1 cellular context compared by ENCODE assay signal in the genomic region with DNA sequence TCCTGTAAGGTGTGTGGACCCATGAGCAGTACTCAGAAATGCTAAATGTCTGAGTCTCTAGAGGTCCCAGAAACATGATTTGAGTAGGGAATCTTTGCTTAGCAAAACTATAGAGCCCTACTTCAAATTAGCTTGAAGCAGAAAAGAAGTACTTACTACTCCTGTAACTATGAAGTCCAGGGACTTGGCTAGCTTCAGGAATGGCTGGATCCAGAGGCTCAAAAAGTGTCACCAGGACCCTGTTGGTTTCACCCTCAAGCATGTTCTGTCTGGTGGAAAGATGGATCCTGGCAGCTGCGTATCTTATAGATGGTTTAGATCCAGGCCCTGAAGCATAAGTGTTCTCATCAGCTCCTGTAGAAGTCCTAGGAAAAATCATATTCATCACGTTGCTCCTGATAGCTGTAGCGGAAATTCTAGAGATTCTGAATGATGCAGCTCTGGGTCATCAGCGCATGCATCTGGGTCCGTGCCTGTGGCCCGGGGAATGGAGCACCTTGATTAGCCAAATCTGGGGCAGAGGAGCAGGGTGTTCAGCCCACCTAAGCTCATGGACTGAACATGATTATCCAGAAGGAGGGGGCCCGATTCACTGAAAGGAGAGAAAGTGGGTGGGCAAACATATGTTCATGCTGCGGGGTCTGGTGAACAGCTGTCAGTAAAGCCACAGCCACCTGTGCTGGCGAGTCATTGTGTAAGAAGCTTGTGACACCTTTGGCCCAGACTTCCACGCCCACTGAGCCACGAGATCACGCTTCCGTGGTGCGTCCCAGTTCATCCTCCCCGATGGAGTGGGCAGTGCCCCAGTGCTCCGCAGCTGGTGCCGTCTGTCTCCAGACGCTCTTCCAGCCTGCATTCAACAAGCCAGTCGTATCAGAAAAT.
A peak's percentile ranks its signal among the peaks of the same experiment; 100 is the strongest.
TF ChIP-seq lines count a peak whose summit lies in the region.

No MANE protein-coding gene starts in this region.

TF ChIP-seq in HepG2, 621 proteins besides CTCF, POLR2A, EP300 and RAD21 (continued from another document and continues in another):
- TF ChIP-seq, protein P1, sequence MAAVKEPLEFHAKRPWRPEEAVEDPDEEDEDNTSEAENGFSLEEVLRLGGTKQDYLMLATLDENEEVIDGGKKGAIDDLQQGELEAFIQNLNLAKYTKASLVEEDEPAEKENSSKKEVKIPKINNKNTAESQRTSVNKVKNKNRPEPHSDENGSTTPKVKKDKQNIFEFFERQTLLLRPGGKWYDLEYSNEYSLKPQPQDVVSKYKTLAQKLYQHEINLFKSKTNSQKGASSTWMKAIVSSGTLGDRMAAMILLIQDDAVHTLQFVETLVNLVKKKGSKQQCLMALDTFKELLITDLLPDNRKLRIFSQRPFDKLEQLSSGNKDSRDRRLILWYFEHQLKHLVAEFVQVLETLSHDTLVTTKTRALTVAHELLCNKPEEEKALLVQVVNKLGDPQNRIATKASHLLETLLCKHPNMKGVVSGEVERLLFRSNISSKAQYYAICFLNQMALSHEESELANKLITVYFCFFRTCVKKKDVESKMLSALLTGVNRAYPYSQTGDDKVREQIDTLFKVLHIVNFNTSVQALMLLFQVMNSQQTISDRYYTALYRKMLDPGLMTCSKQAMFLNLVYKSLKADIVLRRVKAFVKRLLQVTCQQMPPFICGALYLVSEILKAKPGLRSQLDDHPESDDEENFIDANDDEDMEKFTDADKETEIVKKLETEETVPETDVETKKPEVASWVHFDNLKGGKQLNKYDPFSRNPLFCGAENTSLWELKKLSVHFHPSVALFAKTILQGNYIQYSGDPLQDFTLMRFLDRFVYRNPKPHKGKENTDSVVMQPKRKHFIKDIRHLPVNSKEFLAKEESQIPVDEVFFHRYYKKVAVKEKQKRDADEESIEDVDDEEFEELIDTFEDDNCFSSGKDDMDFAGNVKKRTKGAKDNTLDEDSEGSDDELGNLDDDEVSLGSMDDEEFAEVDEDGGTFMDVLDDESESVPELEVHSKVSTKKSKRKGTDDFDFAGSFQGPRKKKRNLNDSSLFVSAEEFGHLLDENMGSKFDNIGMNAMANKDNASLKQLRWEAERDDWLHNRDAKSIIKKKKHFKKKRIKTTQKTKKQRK (IDR thresholded peaks at IDR 0.05; ENCODE audit: low read length) = no peak
- TF ChIP-seq, protein P2, sequence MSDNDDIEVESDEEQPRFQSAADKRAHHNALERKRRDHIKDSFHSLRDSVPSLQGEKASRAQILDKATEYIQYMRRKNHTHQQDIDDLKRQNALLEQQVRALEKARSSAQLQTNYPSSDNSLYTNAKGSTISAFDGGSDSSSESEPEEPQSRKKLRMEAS (IDR thresholded peaks at IDR 0.05) = no peak
- TF ChIP-seq MED13 (CRISPR knock-in tag; IDR thresholded peaks at IDR 0.05) (no peak), PTBP1 (IDR thresholded peaks at IDR 0.05; ENCODE audit: low read depth, low read length, poor library complexity, severe bottlenecking) (no peak), MEF2D (CRISPR knock-in tag; IDR thresholded peaks at IDR 0.05) (no peak), TAF1 (CRISPR knock-in tag; IDR thresholded peaks at IDR 0.05) (0 out of 2 replicates have a peak, but pooled peaks have one; percentile 22), PCBP1 (IDR thresholded peaks at IDR 0.05; ENCODE audit: borderline replicate concordance, low read depth, low read length) (no peak), ZNF121 (CRISPR knock-in tag; IDR thresholded peaks at IDR 0.05) (no peak), BCL6 (CRISPR knock-in tag; IDR thresholded peaks at IDR 0.05) (no peak), ZBTB7B (CRISPR knock-in tag; IDR thresholded peaks at IDR 0.05) (0 out of 2 replicates have a peak, but pooled peaks have one; percentile 4), ZNF460 (CRISPR knock-in tag; IDR thresholded peaks at IDR 0.05; ENCODE audit: borderline replicate concordance) (no peak), ZNF329 (CRISPR knock-in tag; IDR thresholded peaks at IDR 0.05; ENCODE audit: low read depth) (peak; percentile 96), ZNF333 (CRISPR knock-in tag; IDR thresholded peaks at IDR 0.05; ENCODE audit: borderline replicate concordance) (no peak), EZH2 (conservative IDR thresholded peaks at IDR 0.05; ENCODE audit: low read depth, low read length) (no peak), ZNF768 (CRISPR knock-in tag; IDR thresholded peaks at IDR 0.05) (peak; percentile 16; the same call in 1 of the 2 replicates), ZNF484 (CRISPR knock-in tag; IDR thresholded peaks at IDR 0.05; ENCODE audit: borderline replicate concordance, low read depth) (no peak), ZNF292 (CRISPR knock-in tag; IDR thresholded peaks at IDR 0.05; ENCODE audit: borderline replicate concordance, low read depth) (peak; percentile 3; the same call in 1 of the 2 replicates), MTF1 (CRISPR knock-in tag; IDR thresholded peaks at IDR 0.05) (no peak), ZSCAN22 (CRISPR knock-in tag; IDR thresholded peaks at IDR 0.05) (no peak), ZNF430 (CRISPR knock-in tag; IDR thresholded peaks at IDR 0.05) (no peak), SRF (IDR thresholded peaks at IDR 0.05; ENCODE audit: low read depth, low read length) (no peak), ATF7-NPFF (CRISPR knock-in tag; IDR thresholded peaks at IDR 0.05; ENCODE audit: low read depth) (no peak), TRIM24 (CRISPR knock-in tag; IDR thresholded peaks at IDR 0.05) (no peak), ZFP41 (CRISPR knock-in tag; IDR thresholded peaks at IDR 0.05; ENCODE audit: borderline replicate concordance) (no peak), ZBTB8A (CRISPR knock-in tag; IDR thresholded peaks at IDR 0.05; ENCODE audit: borderline replicate concordance, low read depth) (no peak), ZFP62 (CRISPR knock-in tag; IDR thresholded peaks at IDR 0.05) (no peak)
- TF ChIP-seq, protein P3, sequence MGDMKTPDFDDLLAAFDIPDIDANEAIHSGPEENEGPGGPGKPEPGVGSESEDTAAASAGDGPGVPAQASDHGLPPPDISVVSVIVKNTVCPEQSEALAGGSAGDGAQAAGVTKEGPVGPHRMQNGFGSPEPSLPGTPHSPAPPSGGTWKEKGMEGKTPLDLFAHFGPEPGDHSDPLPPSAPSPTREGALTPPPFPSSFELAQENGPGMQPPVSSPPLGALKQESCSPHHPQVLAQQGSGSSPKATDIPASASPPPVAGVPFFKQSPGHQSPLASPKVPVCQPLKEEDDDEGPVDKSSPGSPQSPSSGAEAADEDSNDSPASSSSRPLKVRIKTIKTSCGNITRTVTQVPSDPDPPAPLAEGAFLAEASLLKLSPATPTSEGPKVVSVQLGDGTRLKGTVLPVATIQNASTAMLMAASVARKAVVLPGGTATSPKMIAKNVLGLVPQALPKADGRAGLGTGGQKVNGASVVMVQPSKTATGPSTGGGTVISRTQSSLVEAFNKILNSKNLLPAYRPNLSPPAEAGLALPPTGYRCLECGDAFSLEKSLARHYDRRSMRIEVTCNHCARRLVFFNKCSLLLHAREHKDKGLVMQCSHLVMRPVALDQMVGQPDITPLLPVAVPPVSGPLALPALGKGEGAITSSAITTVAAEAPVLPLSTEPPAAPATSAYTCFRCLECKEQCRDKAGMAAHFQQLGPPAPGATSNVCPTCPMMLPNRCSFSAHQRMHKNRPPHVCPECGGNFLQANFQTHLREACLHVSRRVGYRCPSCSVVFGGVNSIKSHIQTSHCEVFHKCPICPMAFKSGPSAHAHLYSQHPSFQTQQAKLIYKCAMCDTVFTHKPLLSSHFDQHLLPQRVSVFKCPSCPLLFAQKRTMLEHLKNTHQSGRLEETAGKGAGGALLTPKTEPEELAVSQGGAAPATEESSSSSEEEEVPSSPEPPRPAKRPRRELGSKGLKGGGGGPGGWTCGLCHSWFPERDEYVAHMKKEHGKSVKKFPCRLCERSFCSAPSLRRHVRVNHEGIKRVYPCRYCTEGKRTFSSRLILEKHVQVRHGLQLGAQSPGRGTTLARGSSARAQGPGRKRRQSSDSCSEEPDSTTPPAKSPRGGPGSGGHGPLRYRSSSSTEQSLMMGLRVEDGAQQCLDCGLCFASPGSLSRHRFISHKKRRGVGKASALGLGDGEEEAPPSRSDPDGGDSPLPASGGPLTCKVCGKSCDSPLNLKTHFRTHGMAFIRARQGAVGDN (CRISPR knock-in tag; IDR thresholded peaks at IDR 0.05) = peak; percentile 33; the same call in 1 of the 2 replicates
- TF ChIP-seq, protein P4, sequence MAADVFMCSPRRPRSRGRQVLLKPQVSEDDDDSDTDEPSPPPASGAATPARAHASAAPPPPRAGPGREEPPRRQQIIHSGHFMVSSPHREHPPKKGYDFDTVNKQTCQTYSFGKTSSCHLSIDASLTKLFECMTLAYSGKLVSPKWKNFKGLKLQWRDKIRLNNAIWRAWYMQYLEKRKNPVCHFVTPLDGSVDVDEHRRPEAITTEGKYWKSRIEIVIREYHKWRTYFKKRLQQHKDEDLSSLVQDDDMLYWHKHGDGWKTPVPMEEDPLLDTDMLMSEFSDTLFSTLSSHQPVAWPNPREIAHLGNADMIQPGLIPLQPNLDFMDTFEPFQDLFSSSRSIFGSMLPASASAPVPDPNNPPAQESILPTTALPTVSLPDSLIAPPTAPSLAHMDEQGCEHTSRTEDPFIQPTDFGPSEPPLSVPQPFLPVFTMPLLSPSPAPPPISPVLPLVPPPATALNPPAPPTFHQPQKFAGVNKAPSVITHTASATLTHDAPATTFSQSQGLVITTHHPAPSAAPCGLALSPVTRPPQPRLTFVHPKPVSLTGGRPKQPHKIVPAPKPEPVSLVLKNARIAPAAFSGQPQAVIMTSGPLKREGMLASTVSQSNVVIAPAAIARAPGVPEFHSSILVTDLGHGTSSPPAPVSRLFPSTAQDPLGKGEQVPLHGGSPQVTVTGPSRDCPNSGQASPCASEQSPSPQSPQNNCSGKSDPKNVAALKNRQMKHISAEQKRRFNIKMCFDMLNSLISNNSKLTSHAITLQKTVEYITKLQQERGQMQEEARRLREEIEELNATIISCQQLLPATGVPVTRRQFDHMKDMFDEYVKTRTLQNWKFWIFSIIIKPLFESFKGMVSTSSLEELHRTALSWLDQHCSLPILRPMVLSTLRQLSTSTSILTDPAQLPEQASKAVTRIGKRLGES (CRISPR knock-in tag; IDR thresholded peaks at IDR 0.05; ENCODE audit: borderline replicate concordance) = no peak
- TF ChIP-seq, protein P5, sequence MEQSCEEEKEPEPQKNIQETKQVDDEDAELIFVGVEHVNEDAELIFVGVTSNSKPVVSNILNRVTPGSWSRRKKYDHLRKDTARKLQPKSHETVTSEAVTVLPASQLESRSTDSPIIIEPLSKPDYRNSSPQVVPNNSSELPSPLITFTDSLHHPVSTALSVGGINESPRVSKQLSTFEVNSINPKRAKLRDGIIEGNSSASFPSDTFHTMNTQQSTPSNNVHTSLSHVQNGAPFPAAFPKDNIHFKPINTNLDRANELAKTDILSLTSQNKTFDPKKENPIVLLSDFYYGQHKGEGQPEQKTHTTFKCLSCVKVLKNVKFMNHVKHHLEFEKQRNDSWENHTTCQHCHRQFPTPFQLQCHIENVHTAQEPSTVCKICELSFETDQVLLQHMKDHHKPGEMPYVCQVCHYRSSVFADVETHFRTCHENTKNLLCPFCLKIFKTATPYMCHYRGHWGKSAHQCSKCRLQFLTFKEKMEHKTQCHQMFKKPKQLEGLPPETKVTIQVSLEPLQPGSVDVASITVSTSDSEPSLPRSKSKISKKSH (CRISPR knock-in tag; IDR thresholded peaks at IDR 0.05; ENCODE audit: borderline replicate concordance) = peak; percentile 48; the same call in 1 of the 2 replicates
- TF ChIP-seq, protein P6, sequence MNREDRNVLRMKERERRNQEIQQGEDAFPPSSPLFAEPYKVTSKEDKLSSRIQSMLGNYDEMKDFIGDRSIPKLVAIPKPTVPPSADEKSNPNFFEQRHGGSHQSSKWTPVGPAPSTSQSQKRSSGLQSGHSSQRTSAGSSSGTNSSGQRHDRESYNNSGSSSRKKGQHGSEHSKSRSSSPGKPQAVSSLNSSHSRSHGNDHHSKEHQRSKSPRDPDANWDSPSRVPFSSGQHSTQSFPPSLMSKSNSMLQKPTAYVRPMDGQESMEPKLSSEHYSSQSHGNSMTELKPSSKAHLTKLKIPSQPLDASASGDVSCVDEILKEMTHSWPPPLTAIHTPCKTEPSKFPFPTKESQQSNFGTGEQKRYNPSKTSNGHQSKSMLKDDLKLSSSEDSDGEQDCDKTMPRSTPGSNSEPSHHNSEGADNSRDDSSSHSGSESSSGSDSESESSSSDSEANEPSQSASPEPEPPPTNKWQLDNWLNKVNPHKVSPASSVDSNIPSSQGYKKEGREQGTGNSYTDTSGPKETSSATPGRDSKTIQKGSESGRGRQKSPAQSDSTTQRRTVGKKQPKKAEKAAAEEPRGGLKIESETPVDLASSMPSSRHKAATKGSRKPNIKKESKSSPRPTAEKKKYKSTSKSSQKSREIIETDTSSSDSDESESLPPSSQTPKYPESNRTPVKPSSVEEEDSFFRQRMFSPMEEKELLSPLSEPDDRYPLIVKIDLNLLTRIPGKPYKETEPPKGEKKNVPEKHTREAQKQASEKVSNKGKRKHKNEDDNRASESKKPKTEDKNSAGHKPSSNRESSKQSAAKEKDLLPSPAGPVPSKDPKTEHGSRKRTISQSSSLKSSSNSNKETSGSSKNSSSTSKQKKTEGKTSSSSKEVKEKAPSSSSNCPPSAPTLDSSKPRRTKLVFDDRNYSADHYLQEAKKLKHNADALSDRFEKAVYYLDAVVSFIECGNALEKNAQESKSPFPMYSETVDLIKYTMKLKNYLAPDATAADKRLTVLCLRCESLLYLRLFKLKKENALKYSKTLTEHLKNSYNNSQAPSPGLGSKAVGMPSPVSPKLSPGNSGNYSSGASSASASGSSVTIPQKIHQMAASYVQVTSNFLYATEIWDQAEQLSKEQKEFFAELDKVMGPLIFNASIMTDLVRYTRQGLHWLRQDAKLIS (CRISPR knock-in tag; IDR thresholded peaks at IDR 0.05) = no peak
- TF ChIP-seq, protein P7, sequence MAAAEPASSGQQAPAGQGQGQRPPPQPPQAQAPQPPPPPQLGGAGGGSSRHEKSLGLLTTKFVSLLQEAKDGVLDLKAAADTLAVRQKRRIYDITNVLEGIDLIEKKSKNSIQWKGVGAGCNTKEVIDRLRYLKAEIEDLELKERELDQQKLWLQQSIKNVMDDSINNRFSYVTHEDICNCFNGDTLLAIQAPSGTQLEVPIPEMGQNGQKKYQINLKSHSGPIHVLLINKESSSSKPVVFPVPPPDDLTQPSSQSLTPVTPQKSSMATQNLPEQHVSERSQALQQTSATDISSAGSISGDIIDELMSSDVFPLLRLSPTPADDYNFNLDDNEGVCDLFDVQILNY (CRISPR knock-in tag; conservative IDR thresholded peaks at IDR 0.05) = no peak
